ENCODE assay signal across 8 cellular contexts in genomic region chr16:87487361-87487924, GRCh38. TPM values are rescaled to one million over a fixed set of nuclear protein-coding genes. Genes with fewer than 3 reads are reported as not detected.
DNase-seq lines count a peak whose midpoint lies in the region; ATAC-seq, FAIRE-seq and TF ChIP-seq lines count a peak whose summit lies in the region.

No MANE protein-coding gene starts in this region.

- DNase-seq in NCI-H2227 (lab: John Stamatoyannopoulos, UW; ENCODE audit: unreplicated experiment) (peak; percentile 54), NCI-H2227 treated with DMSO at 0.1 percent for 48 hours (lab: John Stamatoyannopoulos, UW) (no peak), fibroblast of villous mesenchyme (ENCODE audit: low read depth) (peak; percentile 30), H54 (ENCODE audit: insufficient read length, low spot score) (no peak), OCI-M2 (lab: John Stamatoyannopoulos, UW; ENCODE audit: unreplicated experiment) (no peak)

- H3K4me3 ChIP-seq in OCI-LY1 (ENCODE audit: low read depth, low read length, poor library complexity, severe bottlenecking) (peak overlapping the region; percentile 56), fibroblast of villous mesenchyme (ENCODE audit: low read depth, low read length) (no peak overlapping the region), rectal smooth muscle tissue (ENCODE audit: low read length) (peak overlapping the region; percentile 3)

- H3K9me3 ChIP-seq in OCI-LY1 (ENCODE audit: low read length), result no peaks in the 10 kb centered on the region

- peaks cover 38% of the 10 kb centered on the region for H3K79me2 ChIP-seq in OCI-LY1 (ENCODE audit: insufficient read depth, low read length)

- no peaks in the 10 kb centered on the region; the same call in 1 of the 2 replicates for H4K20me1 ChIP-seq in OCI-LY1 (ENCODE audit: insufficient read depth, low read length)

- H3K27me3 ChIP-seq in OCI-LY1 (ENCODE audit: insufficient read depth, low read length) (no peaks in the 10 kb centered on the region), rectal smooth muscle tissue (ENCODE audit: control insufficient read depth, insufficient read depth, low read length) (no peaks in the 10 kb centered on the region)

- no peak for FAIRE-seq in H54 (lab: Jason Lieb, UNC)

- peaks cover 52% of the 10 kb centered on the region for H3K4me1 ChIP-seq in OCI-LY1 (ENCODE audit: insufficient read depth, low read length, severe bottlenecking)
- peaks cover 33% of the 10 kb centered on the region for H3K4me1 ChIP-seq in rectal smooth muscle tissue (ENCODE audit: control insufficient read depth, insufficient read depth, low read length)

- H3K9ac ChIP-seq in OCI-LY1 (ENCODE audit: low read length), result peak overlapping the region; percentile 29; the same call in 1 of the 2 replicates
- no peak overlapping the region for H3K9ac ChIP-seq in rectal smooth muscle tissue (ENCODE audit: low read length)

- H3K4me2 ChIP-seq in OCI-LY1 (ENCODE audit: low read length), result peak overlapping the region; percentile 85

- H2AFZ ChIP-seq in OCI-LY1 (ENCODE audit: low read length), result no peak overlapping the region

- no peaks in the 10 kb centered on the region; the same call in 1 of the 2 replicates for H3F3A ChIP-seq in OCI-LY1 (ENCODE audit: insufficient read depth, low read length)

- no peak for TF ChIP-seq POLR2A in H54 (IDR thresholded peaks at IDR 0.05; ENCODE audit: low read depth, low read length)

- ATAC-seq in HG02840 (IDR thresholded peaks at IDR 0.05; ENCODE audit: low FRiP score, unreplicated experiment), result no peak

- H3K9me2 ChIP-seq in OCI-LY1 (ENCODE audit: low read depth, low read length), result no peaks in the 10 kb centered on the region

- H3K27ac ChIP-seq in OCI-LY1 (ENCODE audit: low read depth, low read length, poor library complexity, severe bottlenecking) (peak overlapping the region; percentile 56), rectal smooth muscle tissue (ENCODE audit: low read depth, low read length) (no peak overlapping the region)

- H3K36me3 ChIP-seq in OCI-LY1 (ENCODE audit: insufficient read depth, low read length) (peaks cover 5% of the 10 kb centered on the region; the same call in 1 of the 2 replicates), rectal smooth muscle tissue (ENCODE audit: control insufficient read depth, insufficient read depth, low read length) (no peaks in the 10 kb centered on the region)

- TF ChIP-seq CTCF in OCI-LY1 (IDR thresholded peaks at IDR 0.05; ENCODE audit: low read length) (no peak), fibroblast of villous mesenchyme (IDR thresholded peaks at IDR 0.05; ENCODE audit: insufficient read depth, low read depth, low read length) (no peak)

RNA-seq across cellular contexts. Expression of gene ZCCHC14, which starts 5.4 kb away (rescaled TPM):
- 8.2 and 13.2 TPM in 2 replicates for total RNA-seq in fibroblast of villous mesenchyme

Comparison
In these comparisons a context has a peak if more than half of its experiments do, and no peak if none do; other contexts are left out.
1. DNase-seq: peak in NCI-H2227 (single experiment) and fibroblast of villous mesenchyme (single experiment); none in NCI-H2227 treated with DMSO at 0.1 percent for 48 hours (single experiment), H54 (single experiment) and OCI-M2 (single experiment).